ENCODE assay signal across 29 cellular contexts in the genomic region with DNA sequence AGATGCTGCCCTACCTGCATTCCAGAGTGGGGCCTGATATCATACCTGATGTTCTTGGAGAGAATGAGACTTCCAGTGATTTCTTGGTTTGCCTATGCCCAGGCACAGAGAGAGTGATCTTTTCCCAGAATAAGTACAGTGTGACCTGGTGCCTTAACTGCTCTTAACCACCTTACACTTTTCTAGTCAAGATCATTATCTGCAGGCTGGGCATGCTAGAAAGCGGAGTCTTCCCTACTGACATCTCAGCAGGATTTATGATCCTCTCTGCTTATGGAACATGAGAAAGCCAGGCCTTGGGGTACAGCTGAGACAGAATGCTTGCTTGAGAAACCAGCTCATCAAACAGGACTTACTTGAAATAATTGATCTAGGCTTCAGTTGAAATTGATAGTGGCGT.
"Had no signal": no experiment of that assay in that cellular context is flagged by ENCODE, and none has a peak within 500 bp of the region (broad histone marks: within the 10 kb centered on the region; RNA-seq: fewer than 3 reads in every experiment).

No MANE protein-coding gene starts in this region.

- H3K9me3 Mint-ChIP-seq: dendritic cell treated with granulocyte-macrophage colony-stimulating factor and Interleukin-4, amounts not matched to agents 40 ng/mL and 50 ng/mL, for 4 days; effector memory CD8-positive, alpha-beta T cell; endodermal cell had no signal

- H3K27me3 ChIP-seq: colonic mucosa, dorsolateral prefrontal cortex, esophagus muscularis mucosa, esophagus squamous epithelium, foreskin keratinocyte, gastrocnemius medialis, gastroesophageal sphincter, heart left ventricle, heart right ventricle had no signal

- H3K27ac ChIP-seq: colonic mucosa, coronary artery, dorsolateral prefrontal cortex, epithelial cell of prostate, esophagus muscularis mucosa, foreskin keratinocyte, gastrocnemius medialis, gastroesophageal sphincter, heart left ventricle, heart right ventricle had no signal

- H3K4me3 Mint-ChIP-seq: dendritic cell treated with granulocyte-macrophage colony-stimulating factor and Interleukin-4, amounts not matched to agents 40 ng/mL and 50 ng/mL, for 4 days; effector memory CD8-positive, alpha-beta T cell; endodermal cell had no signal

- H3K27ac Mint-ChIP-seq: dendritic cell treated with granulocyte-macrophage colony-stimulating factor and Interleukin-4, amounts not matched to agents 40 ng/mL and 50 ng/mL, for 4 days; effector memory CD8-positive, alpha-beta T cell; endodermal cell had no signal

- H3K4me1 Mint-ChIP-seq: endodermal cell had no signal

- H3K4me1 ChIP-seq: colonic mucosa, foreskin keratinocyte, gastroesophageal sphincter had no signal

- FAIRE-seq: colon, endometrium, endothelial cell of umbilical vein, frontal cortex had no signal

- H3K9me3 ChIP-seq: colonic mucosa, esophagus muscularis mucosa, esophagus squamous epithelium, gastrocnemius medialis, gastroesophageal sphincter, heart left ventricle, heart right ventricle had no signal

- H3K27me3 Mint-ChIP-seq: dendritic cell treated with granulocyte-macrophage colony-stimulating factor and Interleukin-4, amounts not matched to agents 40 ng/mL and 50 ng/mL, for 4 days; effector memory CD8-positive, alpha-beta T cell had no signal

- DNase-seq: colonic mucosa; cortex of kidney; dermis blood vessel endothelial cell; dorsolateral prefrontal cortex; effector CD4-positive, alpha-beta T cell; effector CD8-positive, alpha-beta T cell; effector memory CD4-positive, alpha-beta T cell; effector memory CD8-positive, alpha-beta T cell; endodermal cell; erythroblast; esophagus squamous epithelium; foreskin fibroblast; foreskin keratinocyte; foreskin melanocyte; gastrocnemius medialis; glutamatergic neuron; head of caudate nucleus; heart left ventricle; heart right ventricle had no signal

- H3K36me3 ChIP-seq: colonic mucosa, esophagus muscularis mucosa, esophagus squamous epithelium, gastrocnemius medialis, gastroesophageal sphincter, heart left ventricle, heart right ventricle had no signal

- ATAC-seq: effector memory CD8-positive, alpha-beta T cell; esophagus mucosa; foreskin keratinocyte; gastrocnemius medialis; gastroesophageal sphincter; heart left ventricle; heart right ventricle had no signal

- H3K4me3 ChIP-seq: colonic mucosa, coronary artery, dorsolateral prefrontal cortex, esophagus muscularis mucosa, esophagus squamous epithelium, gastrocnemius medialis, gastroesophageal sphincter, heart left ventricle, heart right ventricle had no signal
